In genomic region chr6:4109363-4109815, GRCh38 we compare ENCODE assay signal across 15 cellular contexts. TPM values are rescaled to one million over a fixed set of nuclear protein-coding genes. Genes with fewer than 3 reads are reported as not detected.
DNase-seq lines count a peak whose midpoint lies in the region; ATAC-seq, FAIRE-seq and TF ChIP-seq lines count a peak whose summit lies in the region.
"Not testable (repeated sequence)": the region's sequence is repeated elsewhere in the genome, so short reads cannot be mapped to it uniquely, and the experiment has no call there.
"Had no signal": no experiment of that assay in that cellular context is flagged by ENCODE, and none has a peak within 500 bp of the region (broad histone marks: within the 10 kb centered on the region; RNA-seq: fewer than 3 reads in every experiment).

No MANE protein-coding gene starts in this region.

- CTCF ChIA-PET in IMR-90 (lab: Yijun Ruan, JAX), result not testable (repeated sequence)

- H3K27ac ChIP-seq in 22Rv1 (peak overlapping the region; percentile 62), suprapubic skin (peak overlapping the region; percentile 46)
- not testable (repeated sequence) for H3K27ac ChIP-seq in IMR-90 (ENCODE audit: insufficient read depth, low read length); osteoblast (ENCODE audit: low read depth, low read length)

- TF ChIP-seq RAD21 in IMR-90 (IDR thresholded peaks at IDR 0.05; ENCODE audit: low read length), result not testable (repeated sequence)

- H3K36me3 ChIP-seq in IMR-90 (ENCODE audit: control insufficient read depth, insufficient read depth, low read length); osteoblast (ENCODE audit: insufficient read depth, low read length); suprapubic skin: not testable (repeated sequence)

- H3K4me2 ChIP-seq in IMR-90 (ENCODE audit: low read depth, low read length) (peak overlapping the region; percentile 69; the same call in 1 of the 2 replicates), osteoblast (ENCODE audit: insufficient read depth, low read length) (peak overlapping the region; percentile 62)

- not testable (repeated sequence) for H3K23ac ChIP-seq in IMR-90 (ENCODE audit: low read depth, low read length)

- peak; percentile 74 for ATAC-seq in IMR-90 (ENCODE audit: low read depth)
- ATAC-seq in Right ventricle myocardium superior (ENCODE audit: poor library complexity), result peak; percentile 71
- ATAC-seq in left colon, result peak; percentile 87

- no CpG with 5 or more reads among the region's 4 CpGs for WGBS in IMR-90 (ENCODE audit: extremely low coverage in 2 of 2, insufficient read length in 1 of 2), 2 experiments
- WGBS in suprapubic skin, result 72% methylated on average over 4 of the region's 4 CpGs

- not testable (repeated sequence) for TF ChIP-seq EP300 in suprapubic skin (IDR thresholded peaks at IDR 0.05)

- H2AK5ac ChIP-seq in IMR-90 (ENCODE audit: low read depth, low read length), result not testable (repeated sequence)

- not testable (repeated sequence) for TF ChIP-seq POLR2A in IMR-90 (IDR thresholded peaks at IDR 0.05; ENCODE audit: low read depth, low read length); suprapubic skin (IDR thresholded peaks at IDR 0.05)

- not testable (repeated sequence) for H4K91ac ChIP-seq in IMR-90 (ENCODE audit: insufficient read depth, low read depth, low read length)

- H3K14ac ChIP-seq in IMR-90 (replicated peaks; ENCODE audit: low read depth, low read length), result not testable (repeated sequence)

- H3K9me1 ChIP-seq in IMR-90 (ENCODE audit: insufficient read depth, low read length), result not testable (repeated sequence)

- H2BK5ac ChIP-seq in IMR-90 (ENCODE audit: low read depth, low read length, poor library complexity, severe bottlenecking), result not testable (repeated sequence)

- not testable (repeated sequence) for H3K4me1 ChIP-seq in IMR-90 (ENCODE audit: control insufficient read depth, insufficient read depth, low read length); suprapubic skin
- H3K4me1 ChIP-seq in osteoblast (ENCODE audit: insufficient read depth, low read length), result peaks cover 12% of the 10 kb centered on the region

- not testable (repeated sequence) for H3K56ac ChIP-seq in IMR-90 (ENCODE audit: extremely low read depth, insufficient read depth, low read length)

- not testable (repeated sequence) for H2BK20ac ChIP-seq in IMR-90 (ENCODE audit: low read depth, low read length)

- not testable (repeated sequence) for H3K4ac ChIP-seq in IMR-90 (ENCODE audit: low read depth, low read length)

- H4K5ac ChIP-seq in IMR-90 (ENCODE audit: low read depth, low read length), result not testable (repeated sequence)

- dilution Hi-C loops in IMR-90 (cut with HindIII; ENCODE audit: low sequenced_read_pairs, unreplicated experiment), result not testable (repeated sequence)

- DNase-seq in IMR-90, result peak; percentile 91
- DNase-seq in astrocyte of the hippocampus (ENCODE audit: low read depth, low spot score), result peak; percentile 62
- DNase-seq in Right ventricle myocardium superior; left colon; osteoblast (ENCODE audit: insufficient read length, low spot score, missing footprints); suprapubic skin (ENCODE audit: low spot score in 2 of 2): not testable (repeated sequence)

- in situ Hi-C loops in IMR-90 (cut with MboI; ENCODE audit: low sequenced_read_pairs), result not testable (repeated sequence)

- not testable (repeated sequence) for BruUV-seq in IMR-90 (replicated peaks; lab: Mats Ljungman, UMichigan)

- peaks cover 15% of the 10 kb centered on the region for H3K27me3 ChIP-seq in IMR-90 (ENCODE audit: control insufficient read depth, insufficient read depth, low read length)
- not testable (repeated sequence) for H3K27me3 ChIP-seq in osteoblast (ENCODE audit: insufficient read depth, low read length); suprapubic skin

- POLR2A ChIA-PET in IMR-90 (lab: Charles Lee; ENCODE audit: unreplicated experiment), result not testable (repeated sequence)

- TF ChIP-seq CTCF in 22Rv1 (IDR thresholded peaks at IDR 0.05); IMR-90 (conservative IDR thresholded peaks at IDR 0.05; ENCODE audit: low read depth, low read length); osteoblast (IDR thresholded peaks at IDR 0.05; ENCODE audit: extremely low read depth, low read depth, low read length); suprapubic skin (IDR thresholded peaks at IDR 0.05): not testable (repeated sequence)

- not testable (repeated sequence) for H3K9me3 ChIP-seq in IMR-90 (ENCODE audit: control insufficient read depth, insufficient read depth, low read length); osteoblast (ENCODE audit: low read depth, low read length); suprapubic skin

- intact Hi-C loops in IMR-90 (cut with micrococcal nuclease), result loop anchor here (5.0 kb wide), 1 partner anchor 42 kb away; no protein-coding TSS in a partner anchor
- intact Hi-C loops in Right ventricle myocardium superior (cut with DNase I); left colon (cut with DNase I, micrococcal nuclease): not testable (repeated sequence)

- H2AFZ ChIP-seq in IMR-90 (replicated peaks; ENCODE audit: low read length, poor library complexity), result not testable (repeated sequence)
- peak overlapping the region; percentile 57 for H2AFZ ChIP-seq in osteoblast (ENCODE audit: low read length)

- not testable (repeated sequence) for H3K79me1 ChIP-seq in IMR-90 (ENCODE audit: low read depth in 1 of 2, low read length in 2 of 2)

- not testable (repeated sequence) for H2BK15ac ChIP-seq in IMR-90 (ENCODE audit: low read depth, low read length)

- not testable (repeated sequence) for H2BK120ac ChIP-seq in IMR-90 (ENCODE audit: low read depth, low read length)

- H3K79me2 ChIP-seq in osteoblast (ENCODE audit: insufficient read depth, low read length), result not testable (repeated sequence)

- not testable (repeated sequence) for H3K9ac ChIP-seq in IMR-90 (ENCODE audit: low read depth, low read length)

- H3K4me3 ChIP-seq in IMR-90 (ENCODE audit: insufficient read depth, low read depth, low read length); osteoblast (ENCODE audit: insufficient read depth, low read length); suprapubic skin: not testable (repeated sequence)

- FAIRE-seq in endometrium (lab: Jason Lieb, UNC), result peak; percentile 29

- H3K18ac ChIP-seq in IMR-90 (ENCODE audit: low read depth, low read length), result not testable (repeated sequence)

- H2AK9ac ChIP-seq in IMR-90 (replicated peaks; ENCODE audit: low read depth, low read length, poor library complexity), result not testable (repeated sequence)

- not testable (repeated sequence) for H4K20me1 ChIP-seq in IMR-90 (ENCODE audit: insufficient read depth, low read length); osteoblast (ENCODE audit: insufficient read depth, low read length)

- H4K8ac ChIP-seq in IMR-90 (ENCODE audit: low read depth in 2 of 2, low read length in 2 of 2), result not testable (repeated sequence)

RNA-seq across cellular contexts. Expression of gene ECI2, which starts 26.0 kb away (rescaled TPM):
- total RNA-seq in IMR-90 (2012; rRNA removed) (124 and 152 TPM in 2 replicates), Right ventricle myocardium superior (151 TPM), left colon (10 to 100 TPM; 89.8 to 96.3 TPM), osteoblast (76.0 and 89.0 TPM in 2 replicates), suprapubic skin (10 to 100 TPM; 18.5 to 48.8 (median 35.4) TPM)
- polyA plus RNA-seq in IMR-90 (2012; rRNA removed), result 51.4 and 64.1 TPM in 2 replicates
- polyA plus RNA-seq in IMR-90 (2012; cell fraction: cytosol; rRNA removed), result 21.0 and 27.6 TPM in 2 replicates
- polyA plus RNA-seq in IMR-90 (2012; cell fraction: nucleus; rRNA removed; ENCODE audit: low replicate concordance), result 12.1 and 49.5 TPM in 2 replicates

RNA-seq across cellular contexts. Expression of gene FAM217A, which starts 30.5 kb away (rescaled TPM):
- total RNA-seq in IMR-90 (2012; rRNA removed) (not detected in 2 replicates), Right ventricle myocardium superior (not detected), left colon (not detected), osteoblast (not detected in 2 replicates), suprapubic skin (not detected)
- not detected in 2 replicates for polyA plus RNA-seq in IMR-90 (2012; rRNA removed)
- polyA plus RNA-seq in IMR-90 (2012; cell fraction: cytosol; rRNA removed), result not detected in 2 replicates
- polyA plus RNA-seq in IMR-90 (2012; cell fraction: nucleus; rRNA removed; ENCODE audit: low replicate concordance), result not detected in 2 replicates
- total RNA-seq: activated CD4-positive, alpha-beta T cell treated with anti-CD3 and anti-CD28 coated beads, Interleukin-2, amount 10 ng/mL, durations not matched to agents 7 days and 5 days; adrenal gland; CD8-positive, alpha-beta T cell; H7; lung; PC-9; progenitor cell of endocrine pancreas had no signal
- polyA plus RNA-seq: adrenal gland, lung had no signal
